In genomic region chr3:196992461-196993065, GRCh38 we compare ENCODE assay signal across 27 cellular contexts. TPM values are rescaled to one million over a fixed set of nuclear protein-coding genes. Genes with fewer than 3 reads are reported as not detected.
DNase-seq lines count a peak whose midpoint lies in the region; ATAC-seq and TF ChIP-seq lines count a peak whose summit lies in the region.
"Had no signal": no experiment of that assay in that cellular context is flagged by ENCODE, and none has a peak within 500 bp of the region (broad histone marks: within the 10 kb centered on the region; RNA-seq: fewer than 3 reads in every experiment).

No MANE protein-coding gene starts in this region.

- H3K36me3 Mint-ChIP-seq in mesothelial cell of epicardium = no peaks in the 10 kb centered on the region
- H3K36me3 Mint-ChIP-seq: CD4-positive, alpha-beta memory T cell had no signal

- H2AK5ac ChIP-seq in neuronal stem cell (ENCODE audit: low read depth, low read length) = no peak overlapping the region

- WGBS in SK-N-SH (ENCODE audit: low lambda C conversion rate) = 79% methylated on average over 16 of the region's 17 CpGs
- WGBS in heart right ventricle, 2 donors = 85 to 90% methylated on average over 17 of the region's 17 CpGs
- no CpG with 5 or more reads among the region's 17 CpGs for WGBS in neuronal stem cell (ENCODE audit: extremely low coverage in 2 of 2, insufficient read length in 2 of 2, insufficient replicate concordance in 1 of 2), 2 donors

- DNase-seq in SK-N-SH (peak; percentile 14), left ventricle myocardium inferior (peak; percentile 5), heart right ventricle (no peak), neuronal stem cell (ENCODE audit: low spot score) (no peak), upper lobe of right lung (peak; percentile 50), mesothelial cell of epicardium (ENCODE audit: low spot score in 2 of 2, unreplicated experiment in 2 of 2) (no peak), foreskin melanocyte (no peak)
- DNase-seq: CD4-positive, alpha-beta memory T cell; DMS 273 treated with DMSO at 0.1 percent for 48 hours; DMS79 treated with DMSO at 0.1 percent for 48 hours; HFFc6; MM.1S; NCI-H1092; NCI-H1436; NCI-H187 treated with DMSO at 0.1 percent for 48 hours; NCI-H2107; NCI-H446 treated with DMSO at 0.1 percent for 48 hours; NCI-H526 treated with DMSO at 0.1 percent for 48 hours; OCI-M1; SHP77 had no signal

- TF ChIP-seq CTCF in SK-N-SH (IDR thresholded peaks at IDR 0.05) = no peak
- TF ChIP-seq CTCF in left ventricle myocardium inferior (IDR thresholded peaks at IDR 0.05; ENCODE audit: borderline replicate concordance) = no peak
- no peak for TF ChIP-seq CTCF in heart right ventricle (IDR thresholded peaks at IDR 0.05)
- no peak for TF ChIP-seq CTCF in upper lobe of right lung (IDR thresholded peaks at IDR 0.05)
- no peak for TF ChIP-seq CTCF in mesothelial cell of epicardium (IDR thresholded peaks at IDR 0.05; ENCODE audit: unreplicated experiment)

- no peak for TF ChIP-seq EP300 in SK-N-SH (IDR thresholded peaks at IDR 0.05; ENCODE audit: borderline replicate concordance in 1 of 2, low read depth in 1 of 2, low read length in 1 of 2)

- H4K91ac ChIP-seq in neuronal stem cell (ENCODE audit: low read depth, low read length, poor library complexity) = no peak overlapping the region

- H3K27me3 ChIP-seq in SK-N-SH (ENCODE audit: insufficient read depth) (no peaks in the 10 kb centered on the region; the same call in 1 of the 2 replicates), left ventricle myocardium inferior (ENCODE audit: low read depth) (no peaks in the 10 kb centered on the region), heart right ventricle (no peaks in the 10 kb centered on the region), neuronal stem cell (ENCODE audit: control insufficient read depth in 3 of 3, insufficient read depth in 3 of 3, low read depth in 1 of 3, low read length in 3 of 3) (peaks cover 0 to 6% (median 3%) of the 10 kb centered on the region in 3 experiments), upper lobe of right lung (no peaks in the 10 kb centered on the region)
- H3K27me3 ChIP-seq: BLaER1 treated with 17β-estradiol and CSF1 and Interleukin-3, amounts not matched to agents 10 nM and 100 nM had no signal

- no peak overlapping the region for H3K18ac ChIP-seq in neuronal stem cell (ENCODE audit: low read length)

- H2BK120ac ChIP-seq in neuronal stem cell (ENCODE audit: low read depth, low read length) = no peak overlapping the region

- H2BK15ac ChIP-seq in neuronal stem cell (ENCODE audit: low read length) = peak overlapping the region; percentile 9

- no peaks in the 10 kb centered on the region for H3K27me3 Mint-ChIP-seq in mesothelial cell of epicardium (ENCODE audit: low read depth)
- H3K27me3 Mint-ChIP-seq: CD4-positive, alpha-beta memory T cell had no signal

- peaks cover 4% of the 10 kb centered on the region for H3K79me1 ChIP-seq in neuronal stem cell (ENCODE audit: low read depth, low read length)

- POLR2A ChIA-PET in SK-N-SH (lab: Yijun Ruan, JAX) = interaction anchor here (0.6 kb wide), 1 partner anchor 428 kb away, joined by 3 read pairs; no protein-coding TSS in a partner anchor

- H3K27ac ChIP-seq in SK-N-SH (ENCODE audit: low read depth in 2 of 2, low read length in 1 of 2) = no peak overlapping the region
- no peak overlapping the region for H3K27ac ChIP-seq in left ventricle myocardium inferior (replicated peaks)
- H3K27ac ChIP-seq in heart right ventricle = no peak overlapping the region
- H3K27ac ChIP-seq in neuronal stem cell (replicated peaks; ENCODE audit: low read length) = no peak overlapping the region
- H3K27ac ChIP-seq in upper lobe of right lung = no peak overlapping the region
- H3K27ac ChIP-seq: 22Rv1; BLaER1 treated with 17β-estradiol and CSF1 and Interleukin-3, amounts not matched to agents 10 nM and 100 nM; HL-60 had no signal

- H3K4me1 Mint-ChIP-seq in mesothelial cell of epicardium = peaks cover 2% of the 10 kb centered on the region
- H3K4me1 Mint-ChIP-seq: CD4-positive, alpha-beta memory T cell had no signal

- no peak overlapping the region for H3K4me3 ChIP-seq in SK-N-SH (ENCODE audit: low read depth in 2 of 2, low read length in 1 of 2)
- H3K4me3 ChIP-seq in left ventricle myocardium inferior = no peak overlapping the region
- no peak overlapping the region for H3K4me3 ChIP-seq in heart right ventricle
- H3K4me3 ChIP-seq in neuronal stem cell (ENCODE audit: low read length in 2 of 2) = peak overlapping the region in 1 of 2 donors; percentile 38
- no peak overlapping the region for H3K4me3 ChIP-seq in upper lobe of right lung
- H3K4me3 ChIP-seq: BLaER1 treated with 17β-estradiol and CSF1 and Interleukin-3, amounts not matched to agents 10 nM and 100 nM; K562 had no signal

- no peak overlapping the region for H2BK5ac ChIP-seq in neuronal stem cell (ENCODE audit: low read length)

- H3K79me2 ChIP-seq in SK-N-SH (ENCODE audit: insufficient read depth) = no peaks in the 10 kb centered on the region

- ATAC-seq in SK-N-SH treated with all-trans-retinoic acid at 6 μM for 48 hours (no peak), heart right ventricle (no peak), upper lobe of right lung (no peak)
- ATAC-seq: HepG2, K562 had no signal

- no peak overlapping the region for H3K4me2 ChIP-seq in SK-N-SH
- no peak overlapping the region for H3K4me2 ChIP-seq in neuronal stem cell (ENCODE audit: insufficient read depth, low read length, poor library complexity, severe bottlenecking)
- H3K4me2 ChIP-seq: BLaER1 treated with 17β-estradiol and CSF1 and Interleukin-3, amounts not matched to agents 10 nM and 100 nM had no signal

- intact Hi-C loops in left ventricle myocardium inferior (cut with micrococcal nuclease) = no loop called here
- intact Hi-C loops in heart right ventricle (cut with DNase I) = no loop called here
- intact Hi-C loops in upper lobe of right lung (cut with DNase I) = no loop called here

- H3K9ac ChIP-seq in SK-N-SH (no peak overlapping the region), neuronal stem cell (ENCODE audit: low read depth, low read length, poor library complexity) (no peak overlapping the region)
- H3K9ac ChIP-seq: BLaER1 treated with 17β-estradiol and CSF1 and Interleukin-3, amounts not matched to agents 10 nM and 100 nM had no signal

- H4K20me1 ChIP-seq in SK-N-SH (ENCODE audit: insufficient read depth) = no peaks in the 10 kb centered on the region
- H4K20me1 ChIP-seq: BLaER1 treated with 17β-estradiol and CSF1 and Interleukin-3, amounts not matched to agents 10 nM and 100 nM had no signal

- H2AFZ ChIP-seq in SK-N-SH (ENCODE audit: low read depth) (no peak overlapping the region), neuronal stem cell (ENCODE audit: low read length) (no peak overlapping the region)

- H4K8ac ChIP-seq in neuronal stem cell (ENCODE audit: low read depth, low read length) = no peak overlapping the region

- CTCF ChIA-PET in SK-N-SH (lab: Yijun Ruan, JAX) = interaction anchor here (0.7 to 4.7 kb wide), 6 partner anchors 10 to 562 kb away, joined by 3 to 26 read pairs (median 12); partner anchors contain the start of gene MELTF

- H3K9me3 Mint-ChIP-seq in mesothelial cell of epicardium = no peaks in the 10 kb centered on the region
- H3K9me3 Mint-ChIP-seq: CD4-positive, alpha-beta memory T cell; HFFc6 had no signal

- H3K36me3 ChIP-seq in SK-N-SH (replicated peaks in 1 of 2; ENCODE audit: control insufficient read depth in 1 of 2, insufficient read depth in 2 of 2, low read length in 1 of 2) (no peaks in the 10 kb centered on the region), left ventricle myocardium inferior (no peaks in the 10 kb centered on the region), heart right ventricle (no peaks in the 10 kb centered on the region), neuronal stem cell (replicated peaks in 1 of 2; ENCODE audit: control insufficient read depth in 2 of 2, insufficient read depth in 2 of 2, low read length in 2 of 2) (no peaks in the 10 kb centered on the region), upper lobe of right lung (no peaks in the 10 kb centered on the region)
- H3K36me3 ChIP-seq: BLaER1 treated with 17β-estradiol and CSF1 and Interleukin-3, amounts not matched to agents 10 nM and 100 nM had no signal

- no peak overlapping the region for H3K14ac ChIP-seq in neuronal stem cell (ENCODE audit: low read length)

- H3K27ac Mint-ChIP-seq in mesothelial cell of epicardium = no peak overlapping the region
- H3K27ac Mint-ChIP-seq: CD4-positive, alpha-beta memory T cell; HFFc6 had no signal

- H3K23ac ChIP-seq in neuronal stem cell (ENCODE audit: low read depth, low read length, poor library complexity) = no peak overlapping the region

- H2BK12ac ChIP-seq in neuronal stem cell (ENCODE audit: low read length) = peak overlapping the region; percentile 75

- no peaks in the 10 kb centered on the region for H3K9me3 ChIP-seq in SK-N-SH
- no peaks in the 10 kb centered on the region for H3K9me3 ChIP-seq in left ventricle myocardium inferior (replicated peaks)
- H3K9me3 ChIP-seq in heart right ventricle = no peaks in the 10 kb centered on the region
- peaks cover 0 to 4% of the 10 kb centered on the region in 2 donors for H3K9me3 ChIP-seq in neuronal stem cell (replicated peaks in 1 of 2; ENCODE audit: control insufficient read depth in 2 of 2, insufficient read depth in 1 of 2, low read depth in 1 of 2, low read length in 2 of 2)
- no peaks in the 10 kb centered on the region for H3K9me3 ChIP-seq in upper lobe of right lung
- H3K9me3 ChIP-seq: BLaER1 treated with 17β-estradiol and CSF1 and Interleukin-3, amounts not matched to agents 10 nM and 100 nM; Caco-2 had no signal

- H3K4me3 Mint-ChIP-seq in mesothelial cell of epicardium = no peak overlapping the region
- H3K4me3 Mint-ChIP-seq: CD4-positive, alpha-beta memory T cell; HFFc6 had no signal

- no peak for TF ChIP-seq RAD21 in SK-N-SH (IDR thresholded peaks at IDR 0.05; ENCODE audit: low read length)

- H3F3A ChIP-seq in SK-N-SH (replicated peaks; ENCODE audit: insufficient read depth) = no peaks in the 10 kb centered on the region

- H3K4ac ChIP-seq in neuronal stem cell (ENCODE audit: low read length) = no peak overlapping the region

- H3K9me2 ChIP-seq in SK-N-SH = no peaks in the 10 kb centered on the region

- H3K4me1 ChIP-seq in SK-N-SH (ENCODE audit: control insufficient read depth in 1 of 2, insufficient read depth in 2 of 2, low read depth in 1 of 2, low read length in 1 of 2) (peaks cover 0 to 11% of the 10 kb centered on the region in 2 experiments; a peak in 1 of 4 replicates), left ventricle myocardium inferior (peaks cover 10% of the 10 kb centered on the region), heart right ventricle (peaks cover 0 to 19% (median 0%) of the 10 kb centered on the region in 9 donors), neuronal stem cell (ENCODE audit: control insufficient read depth in 2 of 2, insufficient read depth in 1 of 2, low read depth in 1 of 2, low read length in 2 of 2) (peaks cover 6 to 9% of the 10 kb centered on the region in 2 donors), upper lobe of right lung (no peaks in the 10 kb centered on the region)

RNA-seq across cellular contexts. Expression of gene PIGZ, which starts 23.9 kb away (rescaled TPM):
- polyA plus RNA-seq in SK-N-SH (2012; rRNA removed) (4.1 and 5.0 TPM in 2 replicates), heart right ventricle (1 to 10 TPM; 2.2 to 7.3 TPM)
- polyA plus RNA-seq in SK-N-SH (2012; cell fraction: cytosol; rRNA removed) = 2.6 and 3.5 TPM in 2 replicates
- 13.7 and 18.2 TPM in 2 replicates for polyA plus RNA-seq in SK-N-SH (2012; cell fraction: nucleus; rRNA removed)
- total RNA-seq in left ventricle myocardium inferior (3.7 TPM), heart right ventricle (1 to 10 TPM; 4.4 to 7.7 (median 6.0) TPM), upper lobe of right lung (3.6 TPM), mesothelial cell of epicardium (0.70 to 0.91 TPM (median 0.74 TPM) in 3 replicates)
- 2.0 TPM for polyA plus RNA-seq in neuronal stem cell (2013, experiment 1 of 2)
- 1.6 TPM for polyA plus RNA-seq in neuronal stem cell (2013, experiment 2 of 2)

RNA-seq across cellular contexts. Expression of gene MELTF, which starts 37.1 kb away (rescaled TPM):
- polyA plus RNA-seq in SK-N-SH (2012; rRNA removed) (27.2 and 32.4 TPM in 2 replicates), heart right ventricle (10 to 100 TPM in 1 of 2 donors, 1 to 10 TPM in 1; 8.5 to 31.4 TPM)
- 20.5 and 26.3 TPM in 2 replicates for polyA plus RNA-seq in SK-N-SH (2012; cell fraction: cytosol; rRNA removed)
- polyA plus RNA-seq in SK-N-SH (2012; cell fraction: nucleus; rRNA removed) = 62.4 and 65.4 TPM in 2 replicates
- total RNA-seq in left ventricle myocardium inferior (9.6 TPM), heart right ventricle (10 to 100 TPM in 3 of 10 donors, 1 to 10 TPM in 7; 2.5 to 27.5 (median 6.3) TPM), upper lobe of right lung (2.3 TPM), mesothelial cell of epicardium (9.1 to 9.9 TPM (median 9.2 TPM) in 3 replicates)
- polyA plus RNA-seq in neuronal stem cell (2013, experiment 1 of 2) = 4.6 TPM
- polyA plus RNA-seq in neuronal stem cell (2013, experiment 2 of 2) = 5.0 TPM

RNA-seq across cellular contexts. Expression of gene NCBP2, which starts 50.2 kb away (rescaled TPM):
- polyA plus RNA-seq in SK-N-SH (2012; rRNA removed) = 112 and 128 TPM in 2 replicates
- polyA plus RNA-seq in SK-N-SH (2012; cell fraction: cytosol; rRNA removed) = 149 and 204 TPM in 2 replicates
- polyA plus RNA-seq in SK-N-SH (2012; cell fraction: nucleus; rRNA removed) = 54.0 and 73.7 TPM in 2 replicates
- total RNA-seq in left ventricle myocardium inferior = 36.9 TPM
- 10 to 100 TPM; 28.3 to 48.1 (median 34.8) TPM for total RNA-seq in heart right ventricle
- 10 to 100 TPM; 28.2 to 42.0 TPM for polyA plus RNA-seq in heart right ventricle
- polyA plus RNA-seq in neuronal stem cell (2013, experiment 1 of 2) = 75.1 TPM
- 77.2 TPM for polyA plus RNA-seq in neuronal stem cell (2013, experiment 2 of 2)
- total RNA-seq in upper lobe of right lung = 54.7 TPM
- 77.9 to 83.0 TPM (median 82.8 TPM) in 3 replicates for total RNA-seq in mesothelial cell of epicardium

Comparison
In these comparisons a context has a peak if more than half of its experiments do, and no peak if none do; other contexts are left out.
1. DNase-seq: peak in SK-N-SH (single experiment), left ventricle myocardium inferior (single experiment) and upper lobe of right lung (single experiment); none in heart right ventricle (0 of 2), neuronal stem cell (single experiment), mesothelial cell of epicardium (0 of 2) and foreskin melanocyte (single experiment).